13 cellular contexts compared by ENCODE assay signal in the genomic region with DNA sequence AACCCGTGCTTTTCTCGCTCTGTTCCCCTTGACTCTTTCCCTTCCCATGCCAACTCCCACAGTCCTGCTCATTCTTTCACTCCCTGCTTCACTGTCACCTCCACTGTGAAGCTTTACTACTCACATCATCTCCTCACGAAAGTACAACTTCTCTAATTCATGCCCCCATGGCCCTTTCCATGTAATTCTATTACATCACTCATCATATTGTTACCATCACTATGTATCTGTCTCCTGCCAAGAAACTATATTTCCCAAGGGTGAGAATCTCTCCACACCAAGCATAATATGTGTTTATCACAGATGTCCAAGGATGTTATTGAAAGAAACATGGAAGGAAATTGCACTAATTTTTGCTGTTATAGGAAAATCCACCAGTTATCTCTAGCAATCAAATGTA. TPM values are rescaled to one million over a fixed set of nuclear protein-coding genes. Genes with fewer than 3 reads are reported as not detected.
DNase-seq lines count a peak whose midpoint lies in the region; ATAC-seq and TF ChIP-seq lines count a peak whose summit lies in the region.
"Had no signal": no experiment of that assay in that cellular context is flagged by ENCODE, and none has a peak within 500 bp of the region (broad histone marks: within the 10 kb centered on the region; RNA-seq: fewer than 3 reads in every experiment).

No MANE protein-coding gene starts in this region.

- no peak overlapping the region for H4K8ac ChIP-seq in mesenchymal stem cell (ENCODE audit: low read length)

- no peak overlapping the region for H3K4me3 Mint-ChIP-seq in nephron progenitor cell
- H3K4me3 Mint-ChIP-seq: CD8-positive, alpha-beta memory T cell; HFFc6 had no signal

- no peak overlapping the region for H3K14ac ChIP-seq in mesenchymal stem cell (ENCODE audit: low read length in 2 of 2)

- H2BK12ac ChIP-seq in mesenchymal stem cell (ENCODE audit: low read length in 2 of 2) = no peak overlapping the region

- ATAC-seq in sciatic nerve = peak; percentile 54
- ATAC-seq in lower lobe of right lung = no peak
- ATAC-seq in HG03159 (IDR thresholded peaks at IDR 0.05; ENCODE audit: unreplicated experiment) = no peak

- no peaks in the 10 kb centered on the region for H3K79me1 ChIP-seq in mesenchymal stem cell (replicated peaks; ENCODE audit: low read length, poor library complexity, severe bottlenecking)

- H3K36me3 Mint-ChIP-seq in nephron progenitor cell (ENCODE audit: low read depth) = peaks cover 6% of the 10 kb centered on the region

- H3K4ac ChIP-seq in mesenchymal stem cell (ENCODE audit: low read depth in 1 of 2, low read length in 2 of 2) = no peak overlapping the region

- peak overlapping the region; percentile 27 for H3K27ac Mint-ChIP-seq in nephron progenitor cell
- H3K27ac Mint-ChIP-seq: CD8-positive, alpha-beta memory T cell; HFFc6 had no signal

- H3K4me1 Mint-ChIP-seq in nephron progenitor cell = peaks cover 25% of the 10 kb centered on the region
- H3K4me1 Mint-ChIP-seq: CD8-positive, alpha-beta memory T cell had no signal

- H2AFZ ChIP-seq in mesenchymal stem cell (ENCODE audit: low read depth, low read length) = no peak overlapping the region

- peak overlapping the region; percentile 59 for H3K27ac ChIP-seq in SJSA1
- no peak overlapping the region for H3K27ac ChIP-seq in lower lobe of right lung
- no peak overlapping the region for H3K27ac ChIP-seq in mesenchymal stem cell (ENCODE audit: low read length, poor library complexity, severe bottlenecking)
- H3K27ac ChIP-seq in esophagus muscularis mucosa (replicated peaks in 1 of 4) = no peak overlapping the region

- peaks cover 11% of the 10 kb centered on the region for H3K27me3 Mint-ChIP-seq in nephron progenitor cell (ENCODE audit: low read depth, poor library complexity)

- H3K36me3 ChIP-seq in SJSA1 = no peaks in the 10 kb centered on the region
- H3K36me3 ChIP-seq in lower lobe of right lung = no peaks in the 10 kb centered on the region
- no peaks in the 10 kb centered on the region for H3K36me3 ChIP-seq in mesenchymal stem cell (ENCODE audit: control insufficient read depth in 1 of 2, insufficient read depth in 2 of 2, low read depth in 1 of 2, low read length in 2 of 2)
- H3K36me3 ChIP-seq in esophagus muscularis mucosa = no peaks in the 10 kb centered on the region

- 96% methylated on average over 3 of the region's 3 CpGs for WGBS in mesenchymal stem cell
- WGBS in esophagus muscularis mucosa = 90% methylated on average over 3 of the region's 3 CpGs

- H3K27me3 ChIP-seq in SJSA1 (replicated peaks) = no peaks in the 10 kb centered on the region
- no peaks in the 10 kb centered on the region for H3K27me3 ChIP-seq in lower lobe of right lung (ENCODE audit: low read depth)
- peaks cover 0 to 8% of the 10 kb centered on the region in 2 experiments for H3K27me3 ChIP-seq in mesenchymal stem cell (ENCODE audit: control insufficient read depth in 1 of 2, insufficient read depth in 1 of 2, low read length in 2 of 2)
- no peaks in the 10 kb centered on the region for H3K27me3 ChIP-seq in esophagus muscularis mucosa

- peaks cover 16% of the 10 kb centered on the region for H3K9me3 Mint-ChIP-seq in nephron progenitor cell
- H3K9me3 Mint-ChIP-seq: HFFc6 had no signal

- H2BK5ac ChIP-seq in mesenchymal stem cell (ENCODE audit: low read depth, low read length, poor library complexity, severe bottlenecking) = no peak overlapping the region

- H2BK15ac ChIP-seq in mesenchymal stem cell (ENCODE audit: low read depth, poor library complexity, severe bottlenecking) = no peak overlapping the region

- H3K9me3 ChIP-seq in SJSA1 (replicated peaks) = no peaks in the 10 kb centered on the region
- H3K9me3 ChIP-seq in lower lobe of right lung = no peaks in the 10 kb centered on the region
- no peaks in the 10 kb centered on the region for H3K9me3 ChIP-seq in mesenchymal stem cell (ENCODE audit: control insufficient read depth, low read length)
- H3K9me3 ChIP-seq in esophagus muscularis mucosa = no peaks in the 10 kb centered on the region

- no peak overlapping the region for H2AK5ac ChIP-seq in mesenchymal stem cell (ENCODE audit: low read length, severe bottlenecking)

- TF ChIP-seq POLR2A in esophagus muscularis mucosa (IDR thresholded peaks at IDR 0.05; ENCODE audit: low read depth) = no peak

- H3K9ac ChIP-seq in mesenchymal stem cell (ENCODE audit: low read length) = no peak overlapping the region

- H3K4me3 ChIP-seq in SJSA1 (no peak overlapping the region), lower lobe of right lung (no peak overlapping the region), mesenchymal stem cell (ENCODE audit: insufficient read depth in 1 of 2, low read depth in 1 of 2, low read length in 2 of 2) (no peak overlapping the region), esophagus muscularis mucosa (no peak overlapping the region)

- TF ChIP-seq CTCF in nephron progenitor cell (IDR thresholded peaks at IDR 0.05) = no peak
- TF ChIP-seq CTCF in lower lobe of right lung (IDR thresholded peaks at IDR 0.05) = no peak
- no peak for TF ChIP-seq CTCF in esophagus muscularis mucosa (IDR thresholded peaks at IDR 0.05)

- peaks cover 21% of the 10 kb centered on the region for H3K4me1 ChIP-seq in SJSA1 (replicated peaks)
- H3K4me1 ChIP-seq in lower lobe of right lung = peaks cover 4% of the 10 kb centered on the region
- H3K4me1 ChIP-seq in mesenchymal stem cell (ENCODE audit: control insufficient read depth, insufficient read depth, low read depth, low read length) = no peaks in the 10 kb centered on the region
- H3K4me1 ChIP-seq in esophagus muscularis mucosa = peaks cover 0 to 11% (median 2%) of the 10 kb centered on the region in 4 donors

- no peak overlapping the region for H3K18ac ChIP-seq in mesenchymal stem cell (ENCODE audit: low read depth in 1 of 2, low read length in 2 of 2)

- no peak for TF ChIP-seq EP300 in esophagus muscularis mucosa (IDR thresholded peaks at IDR 0.05)

- H4K91ac ChIP-seq in mesenchymal stem cell (ENCODE audit: low read length) = no peak overlapping the region

- no peak for DNase-seq in SJSA1 (ENCODE audit: low read depth in 1 of 2, low spot score in 2 of 2)
- DNase-seq in fibroblast of gingiva (ENCODE audit: low read depth) = peak; percentile 21
- DNase-seq in nephron progenitor cell = no peak
- no peak for DNase-seq in sciatic nerve (ENCODE audit: low spot score)
- no peak for DNase-seq in lower lobe of right lung
- no peak for DNase-seq in mesenchymal stem cell
- no peak for DNase-seq in esophagus muscularis mucosa (ENCODE audit: extremely low spot score)
- DNase-seq: CD8-positive, alpha-beta memory T cell; DMS53; HCEC 1CT; HFFc6; IMR-90 had no signal

- H3K4me2 ChIP-seq in mesenchymal stem cell (ENCODE audit: low read length, poor library complexity, severe bottlenecking) = no peak overlapping the region

- H3K23ac ChIP-seq in mesenchymal stem cell (ENCODE audit: low read length in 2 of 2) = no peak overlapping the region

- intact Hi-C loops in sciatic nerve (cut with DNase I) (no loop called here), lower lobe of right lung (cut with DNase I) (no loop called here), esophagus muscularis mucosa (cut with DNase I) (no loop called here)

- H2BK120ac ChIP-seq in mesenchymal stem cell (ENCODE audit: low read depth, low read length) = no peak overlapping the region

RNA-seq across cellular contexts. Expression of a gene that starts 37.2 kb away (rescaled TPM):
- total RNA-seq in SJSA1 (2014; rRNA removed; shearing (Covaris generic)) = 4.3 and 6.3 TPM in 2 replicates
- total RNA-seq in sciatic nerve = 28.2 TPM
- total RNA-seq in lower lobe of right lung = 25.9 TPM
- 8.2 TPM for polyA plus RNA-seq in mesenchymal stem cell (2013, experiment 1 of 2)
- polyA plus RNA-seq in mesenchymal stem cell (2013, experiment 2 of 2) = 7.9 TPM
- total RNA-seq in esophagus muscularis mucosa = 10 to 100 TPM; 42.7 to 66.0 (median 53.1) TPM
